In genomic region chr22:42648017-42648367, GRCh38 we compare ENCODE assay signal across 8 cellular contexts. TPM values are rescaled to one million over a fixed set of nuclear protein-coding genes. Genes with fewer than 3 reads are reported as not detected.
A peak's percentile ranks its signal among the peaks of the same experiment; 100 is the strongest.
DNase-seq lines count a peak whose midpoint lies in the region; ATAC-seq, FAIRE-seq and TF ChIP-seq lines count a peak whose summit lies in the region.

No MANE protein-coding gene starts in this region.

- H3K9me3 ChIP-seq in A549 (no peaks in the 10 kb centered on the region), muscle layer of duodenum (ENCODE audit: control insufficient read depth in 1 of 2, low read length in 2 of 2) (no peaks in the 10 kb centered on the region)

- no peak for TF ChIP-seq CTCF in A549 (IDR thresholded peaks at IDR 0.05)

- 90% methylated on average over 4 of the region's 4 CpGs for WGBS in A549 (ENCODE audit: missing lambda C conversion rate)

- no peak for TF ChIP-seq POLR2A in A549 (IDR thresholded peaks at IDR 0.05; ENCODE audit: low read length)

- no peak for TF ChIP-seq EP300 in A549 (IDR thresholded peaks at IDR 0.05)

- H3K4me1 ChIP-seq in A549, result peaks cover 37% of the 10 kb centered on the region
- peaks cover 36 to 57% of the 10 kb centered on the region in 2 donors for H3K4me1 ChIP-seq in muscle layer of duodenum (ENCODE audit: control insufficient read depth in 1 of 2, insufficient read depth in 2 of 2, low read length in 2 of 2)

- H3K4me3 ChIP-seq in A549, result peak overlapping the region; percentile 85
- H3K4me3 ChIP-seq in muscle layer of duodenum (ENCODE audit: low read depth in 1 of 2, low read length in 2 of 2), result peak overlapping the region; percentile 90 to 98

- no peaks in the 10 kb centered on the region for H3K27me3 ChIP-seq in muscle layer of duodenum (ENCODE audit: low read depth, low read length)

- CTCF ChIA-PET in A549 (lab: Yijun Ruan, JAX), result interaction anchor here (1.2 to 4.7 kb wide), 3 partner anchors 16 to 158 kb away, joined by 3 to 29 read pairs (median 4); no protein-coding TSS in a partner anchor

- POLR2A ChIA-PET in A549 (lab: Yijun Ruan, JAX), result no interaction called here

- no peak for TF ChIP-seq RAD21 in A549 (conservative IDR thresholded peaks at IDR 0.05 in 1 of 2, IDR thresholded peaks at IDR 0.05 in 1 of 2)

- H3K36me3 Mint-ChIP-seq in IgD-negative memory B cell, result peaks cover 3% of the 10 kb centered on the region

- H3K9me3 Mint-ChIP-seq in IgD-negative memory B cell, result no peaks in the 10 kb centered on the region

- H3K4me2 ChIP-seq in A549, result peak overlapping the region; percentile 88

- H3K27ac ChIP-seq in A549, result peak overlapping the region; percentile 96 to 97; a peak in 5 of 6 replicates
- peak overlapping the region; percentile 91 for H3K27ac ChIP-seq in muscle layer of duodenum (ENCODE audit: low read length)

- FAIRE-seq in A549 (lab: Jason Lieb, UNC), result no peak

- no peak for ATAC-seq in A549

- DNase-seq in A549 (ENCODE audit: low read depth in 1 of 2, low spot score in 1 of 2) (no peak), cerebellum (ENCODE audit: low spot score) (peak; percentile 21), NCI-H2196 (lab: John Stamatoyannopoulos, UW; ENCODE audit: unreplicated experiment) (no peak), D341Med (ENCODE audit: low spot score) (no peak), GF-D8 (lab: John Stamatoyannopoulos, UW) (no peak), SHP77 treated with DMSO at 0.1 percent for 48 hours (lab: John Stamatoyannopoulos, UW) (no peak)

- H3K4me3 Mint-ChIP-seq in IgD-negative memory B cell, result peak overlapping the region; percentile 88 to 99 (median 98)

- H3K36me3 ChIP-seq in muscle layer of duodenum (ENCODE audit: control insufficient read depth in 1 of 2, insufficient read depth in 2 of 2, low read length in 2 of 2), result no peaks in the 10 kb centered on the region

- no peaks in the 10 kb centered on the region for H3K27me3 Mint-ChIP-seq in IgD-negative memory B cell

- peak overlapping the region in 2 of 3 donors; percentile 90 to 98 for H3K27ac Mint-ChIP-seq in IgD-negative memory B cell

- peaks cover 18 to 27% (median 22%) of the 10 kb centered on the region in 3 donors for H3K4me1 Mint-ChIP-seq in IgD-negative memory B cell

TF ChIP-seq in A549, 52 proteins besides CTCF, POLR2A, EP300 and RAD21:
- TF ChIP-seq GATA3 (IDR thresholded peaks at IDR 0.05; ENCODE audit: borderline replicate concordance) (no peak), ESRRA (IDR thresholded peaks at IDR 0.05; ENCODE audit: borderline replicate concordance, low read length) (no peak), FOXS1 (CRISPR knock-in tag; IDR thresholded peaks at IDR 0.05) (no peak), RARB (CRISPR knock-in tag; IDR thresholded peaks at IDR 0.05) (no peak), NPAS2 (CRISPR knock-in tag; IDR thresholded peaks at IDR 0.05; ENCODE audit: borderline replicate concordance) (no peak), EHF (CRISPR knock-in tag; IDR thresholded peaks at IDR 0.05) (no peak), RCOR1 (IDR thresholded peaks at IDR 0.05; ENCODE audit: low read depth, low read length) (no peak), FOSL2 (IDR thresholded peaks at IDR 0.05) (no peak), FOSL2 (CRISPR knock-in tag; IDR thresholded peaks at IDR 0.05) (no peak), CEBPB (IDR thresholded peaks at IDR 0.05) (no peak), MAX (IDR thresholded peaks at IDR 0.05) (no peak), MAZ (IDR thresholded peaks at IDR 0.05; ENCODE audit: borderline replicate concordance, low read depth, low read length) (no peak), PHF8 (IDR thresholded peaks at IDR 0.05; ENCODE audit: borderline replicate concordance, low read depth) (no peak), ZSCAN20 (CRISPR knock-in tag; IDR thresholded peaks at IDR 0.05) (no peak), JUNB (IDR thresholded peaks at IDR 0.05) (no peak), HMGXB4 (CRISPR knock-in tag; IDR thresholded peaks at IDR 0.05; ENCODE audit: borderline replicate concordance) (no peak), USF2 (IDR thresholded peaks at IDR 0.05) (no peak)

RNA-seq across cellular contexts. Expression of gene CYB5R3, which starts 1.2 kb away (rescaled TPM):
- 30.8 and 39.4 TPM in 2 replicates for polyA plus RNA-seq in A549 (2011; rRNA removed)
- 53.4 and 74.7 TPM in 2 replicates for polyA plus RNA-seq in A549 (2012; cell fraction: cytosol; rRNA removed)
- 60.2 and 68.1 TPM in 2 replicates for polyA plus RNA-seq in A549 (2012; cell fraction: nucleus; rRNA removed)
- polyA plus RNA-seq in A549 (2017; fragmentation: RNase III; extraction: RNeasy Plus Mini Kit Qiagen cat#74134 plus additional on column Dnase treatment), result 47.6 to 54.0 TPM (median 51.8 TPM) in 3 replicates
- 40.5 and 42.5 TPM in 2 replicates for polyA minus RNA-seq in A549 (2011; rRNA and poly(A)+ RNA removed)
- 138 TPM for polyA plus RNA-seq in IgD-negative memory B cell
- 17.0 TPM for total RNA-seq in cerebellum

RNA-seq across cellular contexts. Expression of gene ATP5MGL, which starts 7.6 kb away (rescaled TPM):
- polyA plus RNA-seq in A549 (2011; rRNA removed) (not detected in 2 replicates), A549 (2017; fragmentation: RNase III; extraction: RNeasy Plus Mini Kit Qiagen cat#74134 plus additional on column Dnase treatment) (not detected in 3 replicates), IgD-negative memory B cell (0.51 TPM)
- polyA plus RNA-seq in A549 (2012; cell fraction: cytosol; rRNA removed), result not detected in 2 replicates
- not detected in 2 replicates for polyA plus RNA-seq in A549 (2012; cell fraction: nucleus; rRNA removed)
- 0.87 and 1.3 TPM in 2 replicates for polyA minus RNA-seq in A549 (2011; rRNA and poly(A)+ RNA removed)
- total RNA-seq in cerebellum, result 1.7 TPM

RNA-seq across cellular contexts. Expression of gene POLDIP3, which starts 33.3 kb away (rescaled TPM):
- polyA plus RNA-seq in A549 (2011; rRNA removed), result 31.8 and 42.0 TPM in 2 replicates
- polyA plus RNA-seq in A549 (2012; cell fraction: cytosol; rRNA removed), result 23.8 and 30.2 TPM in 2 replicates
- 27.7 and 37.2 TPM in 2 replicates for polyA plus RNA-seq in A549 (2012; cell fraction: nucleus; rRNA removed)
- 29.8 to 31.5 TPM (median 31.0 TPM) in 3 replicates for polyA plus RNA-seq in A549 (2017; fragmentation: RNase III; extraction: RNeasy Plus Mini Kit Qiagen cat#74134 plus additional on column Dnase treatment)
- 33.8 and 34.7 TPM in 2 replicates for polyA minus RNA-seq in A549 (2011; rRNA and poly(A)+ RNA removed)
- 78.2 TPM for polyA plus RNA-seq in IgD-negative memory B cell
- total RNA-seq in cerebellum, result 27.2 TPM
